In the genomic region with DNA sequence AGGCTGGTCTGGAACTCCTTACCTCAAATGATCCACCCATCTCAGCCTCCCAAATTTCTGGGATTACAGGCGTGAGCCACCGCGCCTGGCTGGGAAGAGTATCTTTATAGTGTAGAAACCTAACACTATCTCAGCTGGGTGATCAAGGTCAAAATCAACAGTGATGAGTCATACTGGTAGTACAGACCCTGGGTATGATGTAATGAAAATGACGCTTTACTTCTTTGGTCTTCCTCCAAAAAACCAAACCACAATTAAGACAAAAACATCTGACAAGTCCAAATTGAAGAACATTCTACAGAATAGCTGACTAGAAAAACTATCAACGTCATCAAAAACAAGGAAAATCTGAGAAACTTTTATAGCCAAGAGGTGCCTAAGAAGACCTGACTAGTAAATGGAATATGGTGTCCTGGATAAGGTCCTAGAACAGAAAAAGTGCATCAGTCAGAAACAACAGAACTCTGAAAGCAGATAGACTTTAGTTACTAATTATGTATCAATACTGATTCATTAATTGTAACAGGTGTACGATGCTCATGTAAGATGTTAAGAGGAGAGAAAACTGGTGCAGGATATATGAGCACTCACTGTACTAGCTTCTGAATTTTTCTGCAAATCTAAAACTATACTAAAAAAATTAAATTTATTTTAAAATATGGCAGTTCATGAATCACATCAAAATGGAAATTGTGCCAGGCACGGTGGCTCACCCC, we compare ENCODE assay signal across 9 cellular contexts. TPM values are rescaled to one million over a fixed set of nuclear protein-coding genes. Genes with fewer than 3 reads are reported as not detected.
DNase-seq lines count a peak whose midpoint lies in the region; ATAC-seq, FAIRE-seq and TF ChIP-seq lines count a peak whose summit lies in the region.
"Had no signal": no experiment of that assay in that cellular context is flagged by ENCODE, and none has a peak within 500 bp of the region (broad histone marks: within the 10 kb centered on the region; RNA-seq: fewer than 3 reads in every experiment).

No MANE protein-coding gene starts in this region.

- H3K4me2 ChIP-seq in HepG2 (ENCODE audit: low read depth, low read length): no peak overlapping the region

- no peaks in the 10 kb centered on the region for H3K79me2 ChIP-seq in HepG2 (ENCODE audit: insufficient read depth, low read length)

- H4K20me1 ChIP-seq in HepG2 (ENCODE audit: insufficient read depth, low read length): no peaks in the 10 kb centered on the region

- intact Hi-C loops in HepG2 (cut with micrococcal nuclease; ENCODE audit: unreplicated experiment): no loop called here

- in situ Hi-C loops in HepG2 (cut with HindIII; ENCODE audit: extremely low pct_ligation_motif_present, low pct_unique_long_range_greater_than_20kb): loop anchor here (25.0 kb wide), 1 partner anchor 574 kb away; a partner anchor contains a TSS

- no peak overlapping the region for H2AFZ ChIP-seq in HepG2 (ENCODE audit: low read length)

- BruUV-seq in HepG2 (replicated peaks; lab: Mats Ljungman, UMichigan): no TSS peak

- CTCF ChIA-PET in HepG2 (lab: Yijun Ruan, JAX; ENCODE audit: low intra/inter-chr PET ratio, low total read pairs): no interaction called here

- no peaks in the 10 kb centered on the region for H3K27me3 ChIP-seq in HepG2 (ENCODE audit: control insufficient read depth in 1 of 2, insufficient read depth in 2 of 2, low read length in 2 of 2)
- H3K27me3 ChIP-seq: cardiac muscle cell had no signal

- FAIRE-seq in HepG2 (lab: Jason Lieb, UNC): no peak

- DNase-seq in GM12865 (ENCODE audit: low read depth) (peak; percentile 54), HepG2 (ENCODE audit: low spot score) (no peak), foreskin melanocyte (no peak), SW 1271 (lab: John Stamatoyannopoulos, UW) (no peak), NCI-H1930 (lab: John Stamatoyannopoulos, UW) (no peak)
- peak; percentile 14 for DNase-seq in activated CD4-positive, alpha-beta T cell treated with anti-CD3 and anti-CD28 coated beads, Interleukin-2, amount 50 U/mL, for 1 hour

- TF ChIP-seq EP300 in HepG2 (IDR thresholded peaks at IDR 0.05; ENCODE audit: low read depth in 2 of 2, low read length in 2 of 2) (no peak), HepG2 (CRISPR knock-in tag; IDR thresholded peaks at IDR 0.05; ENCODE audit: borderline replicate concordance) (no peak)

- TF ChIP-seq RAD21 in HepG2 (CRISPR knock-in tag; IDR thresholded peaks at IDR 0.05): no peak

- no peak overlapping the region for H3K27ac ChIP-seq in HepG2 (ENCODE audit: extremely low read length, insufficient read depth, low read length)
- H3K27ac ChIP-seq: cardiac muscle cell had no signal

- POLR2A ChIA-PET in HepG2 (lab: Yijun Ruan, JAX): interaction anchor here (1.1 kb wide), 1 partner anchor 25 kb away, joined by 5 read pairs; a partner anchor contains a TSS

- WGBS in HepG2 (ENCODE audit: low lambda C conversion rate): 56% methylated on average over 7 of the region's 7 CpGs

- no peak overlapping the region for H3K4me3 ChIP-seq in GM12865 (ENCODE audit: low read depth, low read length)
- H3K4me3 ChIP-seq in HepG2 (replicated peaks in 1 of 3; ENCODE audit: insufficient read depth in 1 of 3, low read depth in 2 of 3, low read length in 3 of 3): no peak overlapping the region
- H3K4me3 ChIP-seq: cardiac muscle cell had no signal

- no peak overlapping the region for H3K9ac ChIP-seq in HepG2 (ENCODE audit: insufficient read depth, low read depth, low read length)

- no peaks in the 10 kb centered on the region for H3K4me1 ChIP-seq in HepG2 (ENCODE audit: insufficient read depth, low read length)

- TF ChIP-seq CTCF in GM12865 (IDR thresholded peaks at IDR 0.05; ENCODE audit: insufficient read depth, low read depth, low read length, missing control alignments) (no peak), HepG2 (CRISPR knock-in tag; IDR thresholded peaks at IDR 0.05) (no peak)

- no peak for TF ChIP-seq POLR2A in HepG2 (IDR thresholded peaks at IDR 0.05; ENCODE audit: insufficient read depth in 1 of 2, low read depth in 2 of 2, low read length in 2 of 2)

- peak; percentile 63 for ATAC-seq in HG02884 (IDR thresholded peaks at IDR 0.05; ENCODE audit: unreplicated experiment)
- no peak for ATAC-seq in HepG2
- ATAC-seq in HG03469 (IDR thresholded peaks at IDR 0.05; ENCODE audit: unreplicated experiment): no peak

- no peaks in the 10 kb centered on the region for H3K36me3 ChIP-seq in HepG2 (replicated peaks in 1 of 2; ENCODE audit: control insufficient read depth in 1 of 2, insufficient read depth in 2 of 2, low read length in 2 of 2)
- H3K36me3 ChIP-seq: cardiac muscle cell had no signal

- H3K9me3 ChIP-seq in HepG2 (ENCODE audit: low read length): no peaks in the 10 kb centered on the region

TF ChIP-seq in HepG2, 621 proteins besides CTCF, POLR2A, EP300 and RAD21:
- peak; percentile 75 for TF ChIP-seq ATF7 (IDR thresholded peaks at IDR 0.05)
- TF ChIP-seq ATF7 (CRISPR knock-in tag; IDR thresholded peaks at IDR 0.05): no peak
- peak; percentile 32 to 67; a peak in 2 of 4 replicates for TF ChIP-seq MAFK (conservative IDR thresholded peaks at IDR 0.05 in 1 of 2, IDR thresholded peaks at IDR 0.05 in 1 of 2; ENCODE audit: low read length in 2 of 2)
- TF ChIP-seq CREB1 (IDR thresholded peaks at IDR 0.05): peak; percentile 79
- TF ChIP-seq CREB1 (CRISPR knock-in tag; IDR thresholded peaks at IDR 0.05): no peak
- TF ChIP-seq MAFF (IDR thresholded peaks at IDR 0.05; ENCODE audit: low read depth, low read length): peak; percentile 63
- TF ChIP-seq, protein P1, sequence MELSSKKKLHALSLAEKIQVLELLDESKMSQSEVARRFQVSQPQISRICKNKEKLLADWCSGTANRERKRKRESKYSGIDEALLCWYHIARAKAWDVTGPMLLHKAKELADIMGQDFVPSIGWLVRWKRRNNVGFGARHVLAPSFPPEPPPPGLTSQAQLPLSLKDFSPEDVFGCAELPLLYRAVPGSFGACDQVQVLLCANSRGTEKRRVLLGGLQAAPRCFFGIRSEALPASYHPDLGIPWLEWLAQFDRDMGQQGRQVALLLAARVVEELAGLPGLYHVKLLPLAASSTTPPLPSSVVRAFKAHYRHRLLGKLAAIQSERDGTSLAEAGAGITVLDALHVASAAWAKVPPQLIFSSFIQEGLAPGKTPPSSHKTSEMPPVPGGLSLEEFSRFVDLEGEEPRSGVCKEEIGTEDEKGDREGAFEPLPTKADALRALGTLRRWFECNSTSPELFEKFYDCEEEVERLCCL (CRISPR knock-in tag; IDR thresholded peaks at IDR 0.05; ENCODE audit: borderline replicate concordance): no peak
- TF ChIP-seq, protein P2, sequence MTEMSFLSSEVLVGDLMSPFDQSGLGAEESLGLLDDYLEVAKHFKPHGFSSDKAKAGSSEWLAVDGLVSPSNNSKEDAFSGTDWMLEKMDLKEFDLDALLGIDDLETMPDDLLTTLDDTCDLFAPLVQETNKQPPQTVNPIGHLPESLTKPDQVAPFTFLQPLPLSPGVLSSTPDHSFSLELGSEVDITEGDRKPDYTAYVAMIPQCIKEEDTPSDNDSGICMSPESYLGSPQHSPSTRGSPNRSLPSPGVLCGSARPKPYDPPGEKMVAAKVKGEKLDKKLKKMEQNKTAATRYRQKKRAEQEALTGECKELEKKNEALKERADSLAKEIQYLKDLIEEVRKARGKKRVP (CRISPR knock-in tag; IDR thresholded peaks at IDR 0.05): 0 out of 4 replicates have a peak, but pooled peaks of 1 of the 2 experiments have one; percentile 37
- TF ChIP-seq FOSL2 (CRISPR knock-in tag; IDR thresholded peaks at IDR 0.05): peak; percentile 76
- TF ChIP-seq, protein P3, sequence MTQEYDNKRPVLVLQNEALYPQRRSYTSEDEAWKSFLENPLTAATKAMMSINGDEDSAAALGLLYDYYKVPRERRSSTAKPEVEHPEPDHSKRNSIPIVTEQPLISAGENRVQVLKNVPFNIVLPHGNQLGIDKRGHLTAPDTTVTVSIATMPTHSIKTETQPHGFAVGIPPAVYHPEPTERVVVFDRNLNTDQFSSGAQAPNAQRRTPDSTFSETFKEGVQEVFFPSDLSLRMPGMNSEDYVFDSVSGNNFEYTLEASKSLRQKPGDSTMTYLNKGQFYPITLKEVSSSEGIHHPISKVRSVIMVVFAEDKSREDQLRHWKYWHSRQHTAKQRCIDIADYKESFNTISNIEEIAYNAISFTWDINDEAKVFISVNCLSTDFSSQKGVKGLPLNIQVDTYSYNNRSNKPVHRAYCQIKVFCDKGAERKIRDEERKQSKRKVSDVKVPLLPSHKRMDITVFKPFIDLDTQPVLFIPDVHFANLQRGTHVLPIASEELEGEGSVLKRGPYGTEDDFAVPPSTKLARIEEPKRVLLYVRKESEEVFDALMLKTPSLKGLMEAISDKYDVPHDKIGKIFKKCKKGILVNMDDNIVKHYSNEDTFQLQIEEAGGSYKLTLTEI (CRISPR knock-in tag; conservative IDR thresholded peaks at IDR 0.05): no peak

RNA-seq across cellular contexts. Expression of a gene that starts 25.4 kb away (rescaled TPM):
- 24.4 and 36.9 TPM in 2 replicates for total RNA-seq in HepG2 (2016; rRNA removed; fragmentation: Illumina TruSeq; extraction: Trizol)
- total RNA-seq in HepG2 (2016; cell fraction: cytosol; rRNA removed; fragmentation: Illumina TruSeq; extraction: Trizol; ENCODE audit: low read depth): 7.1 and 7.4 TPM in 2 replicates
- 26.6 and 35.1 TPM in 2 replicates for total RNA-seq in HepG2 (2016; cell fraction: insoluble cytoplasmic fraction; rRNA removed; fragmentation: Illumina TruSeq; extraction: Trizol)
- total RNA-seq in HepG2 (2016; cell fraction: membrane; rRNA removed; fragmentation: Illumina TruSeq; extraction: Trizol): 9.5 and 9.9 TPM in 2 replicates
- 13.4 and 14.5 TPM in 2 replicates for total RNA-seq in HepG2 (2016; cell fraction: nucleus; rRNA removed; fragmentation: Illumina TruSeq; extraction: Trizol)
- polyA plus RNA-seq in HepG2 (2011; rRNA removed): 14.4 TPM in 2 replicates
- 9.9 and 15.6 TPM in 2 replicates for polyA plus RNA-seq in HepG2 (2011; cell fraction: cytosol; rRNA removed)
- 2.6 and 4.0 TPM in 2 replicates for polyA plus RNA-seq in HepG2 (2011; cell fraction: nucleus; rRNA removed)
- 22.1 and 23.8 TPM in 2 replicates for polyA plus RNA-seq in HepG2 (2012)
- 11.7 and 12.3 TPM in 2 replicates for polyA plus RNA-seq in HepG2 (2016; cell fraction: cytosol; fragmentation: Illumina TruSeq; extraction: Trizol; ENCODE audit: low read depth)
- 64.8 and 71.4 TPM in 2 replicates for polyA plus RNA-seq in HepG2 (2016; cell fraction: insoluble cytoplasmic fraction; fragmentation: Illumina TruSeq; extraction: Trizol; ENCODE audit: low read depth)
- polyA plus RNA-seq in HepG2 (2016; cell fraction: membrane; fragmentation: Illumina TruSeq; extraction: Trizol; ENCODE audit: low read depth): 12.5 and 13.1 TPM in 2 replicates
- polyA plus RNA-seq in HepG2 (2016; cell fraction: nucleus; fragmentation: Illumina TruSeq; extraction: Trizol; ENCODE audit: insufficient read depth, low read depth): 26.6 and 28.1 TPM in 2 replicates
- 5.0 and 7.5 TPM in 2 replicates for polyA minus RNA-seq in HepG2 (2011; rRNA and poly(A)+ RNA removed; ENCODE audit: low replicate concordance)
- 5.8 and 6.1 TPM in 2 replicates for polyA minus RNA-seq in HepG2 (2011; cell fraction: cytosol; rRNA and poly(A)+ RNA removed)
- polyA minus RNA-seq in HepG2 (2011; cell fraction: nucleus; rRNA and poly(A)+ RNA removed): 7.0 and 10.1 TPM in 2 replicates

Comparison
In these comparisons a context has a peak if more than half of its experiments do, and no peak if none do; other contexts are left out.
1. DNase-seq: peak in GM12865 (single experiment) and activated CD4-positive, alpha-beta T cell treated with anti-CD3 and anti-CD28 coated beads, Interleukin-2, amount 50 U/mL, for 1 hour (single experiment); none in HepG2 (single experiment), foreskin melanocyte (single experiment), SW 1271 (0 of 2) and NCI-H1930 (0 of 2).